In genomic region chr19:19900574-19901444, GRCh38 we compare ENCODE assay signal across 8 cellular contexts. TPM values are rescaled to one million over a fixed set of nuclear protein-coding genes. Genes with fewer than 3 reads are reported as not detected.
A peak's percentile ranks its signal among the peaks of the same experiment; 100 is the strongest.
DNase-seq lines count a peak whose midpoint lies in the region; ATAC-seq and TF ChIP-seq lines count a peak whose summit lies in the region.

Gene ZNF93 (plus strand): TSS chr19:19900946. CDS start chr19:19901089, 143 bp downstream.

- TF ChIP-seq CTCF in nephron (IDR thresholded peaks at IDR 0.05; ENCODE audit: unreplicated experiment in 3 of 3), result no peak

- H3K36me3 Mint-ChIP-seq in nephron (ENCODE audit: low read depth), result peaks cover 93% of the 10 kb centered on the region

- H3K4me1 Mint-ChIP-seq in nephron, result peaks cover 7% of the 10 kb centered on the region

- peak; percentile 89 for ATAC-seq in GM21423 (IDR thresholded peaks at IDR 0.05; ENCODE audit: unreplicated experiment)

- peaks cover 77% of the 10 kb centered on the region for H3K9me3 Mint-ChIP-seq in nephron

- peak within 1 kb of the TSS; percentile 94 to 98 (median 97) for H3K4me3 Mint-ChIP-seq in nephron

- in situ Hi-C loops in Caki2 (cut with HindIII; ENCODE audit: low pct_unique_long_range_greater_than_20kb, low sequenced_read_pairs), result no loop called here

- H3K27ac Mint-ChIP-seq in nephron, result peak within 1 kb of the TSS; percentile 97 to 98 (median 98)

- DNase-seq in Caki2 (ENCODE audit: low read depth) (peak; percentile 92), HuH-7.5 (ENCODE audit: low spot score) (peak; percentile 84), RKO (ENCODE audit: low spot score) (peak; percentile 2), activated gamma-delta T cell treated with Interleukin-2 at 50 U/mL for 16 hours (peak; percentile 92), fibroblast of the conjunctiva (ENCODE audit: low read depth) (peak; percentile 93)
- peak; percentile 90 for DNase-seq in stimulated activated naive CD4-positive, alpha-beta T cell treated with Interleukin-2 at 50 U/mL for 16 hours (lab: John Stamatoyannopoulos, UW)

- peaks cover 6% of the 10 kb centered on the region for H3K27me3 Mint-ChIP-seq in nephron (ENCODE audit: low read depth)

RNA-seq across cellular contexts. Expression of gene ZNF93, which starts in this region (rescaled TPM):
- 4.5 and 9.0 TPM in 2 replicates for total RNA-seq in Caki2 (2014; rRNA removed; shearing (Covaris generic); ENCODE audit: low replicate concordance)

Comparison
In these comparisons a context has a peak if more than half of its experiments do, and no peak if none do; other contexts are left out.
1. Peak in every context shown above with its lines: DNase-seq and ATAC-seq.
2. DNase-seq: peak in every context shown above with its lines; median percentile 93 in fibroblast of the conjunctiva; 92 in Caki2; 92 in activated gamma-delta T cell treated with Interleukin-2 at 50 U/mL for 16 hours; 90 in stimulated activated naive CD4-positive, alpha-beta T cell treated with Interleukin-2 at 50 U/mL for 16 hours; 84 in HuH-7.5; 2 in RKO.